In genomic region chr6:659716-660581, GRCh38 we compare ENCODE assay signal across 13 cellular contexts. TPM values are rescaled to one million over a fixed set of nuclear protein-coding genes. Genes with fewer than 3 reads are reported as not detected.
DNase-seq lines count a peak whose midpoint lies in the region; FAIRE-seq and TF ChIP-seq lines count a peak whose summit lies in the region.
"Had no signal": no experiment of that assay in that cellular context is flagged by ENCODE, and none has a peak within 500 bp of the region (broad histone marks: within the 10 kb centered on the region; RNA-seq: fewer than 3 reads in every experiment).

No MANE protein-coding gene starts in this region.

- no peaks in the 10 kb centered on the region for H3K36me3 ChIP-seq in astrocyte (ENCODE audit: insufficient read depth, low read length)
- peaks cover 12% of the 10 kb centered on the region for H3K36me3 ChIP-seq in left ventricle myocardium inferior
- H3K36me3 ChIP-seq in MG63 = no peaks in the 10 kb centered on the region
- H3K36me3 ChIP-seq: cardiac muscle cell had no signal

- H3K27ac ChIP-seq in astrocyte (ENCODE audit: low read depth, low read length) = no peak overlapping the region
- no peak overlapping the region for H3K27ac ChIP-seq in left ventricle myocardium inferior (replicated peaks)
- H3K27ac ChIP-seq: cardiac muscle cell, esophagus squamous epithelium, neutrophil had no signal

- intact Hi-C loops in left ventricle myocardium inferior (cut with micrococcal nuclease) = no loop called here

- H3K36me3 Mint-ChIP-seq in T-helper 2 cell treated with Interferon-gamma antibody and Interleukin-4, amounts not matched to agents 5 μg/mL and 100 μg/mL, for 36 hours (ENCODE audit: low read depth) = peaks cover 18% of the 10 kb centered on the region
- H3K36me3 Mint-ChIP-seq in astrocyte (ENCODE audit: low read depth, unreplicated experiment) = peaks cover 3% of the 10 kb centered on the region
- H3K36me3 Mint-ChIP-seq in progenitor cell of endocrine pancreas (ENCODE audit: insufficient read depth) = peaks cover 12% of the 10 kb centered on the region

- H3K4me2 ChIP-seq in astrocyte (ENCODE audit: low read length) = no peak overlapping the region

- no peak for TF ChIP-seq CTCF in astrocyte (IDR thresholded peaks at IDR 0.05; ENCODE audit: insufficient read depth, low read depth, low read length)
- no peak for TF ChIP-seq CTCF in progenitor cell of endocrine pancreas (IDR thresholded peaks at IDR 0.05; ENCODE audit: unreplicated experiment)
- no peak for TF ChIP-seq CTCF in left ventricle myocardium inferior (IDR thresholded peaks at IDR 0.05; ENCODE audit: borderline replicate concordance)

- no peaks in the 10 kb centered on the region for H3K9me3 ChIP-seq in astrocyte (ENCODE audit: insufficient read depth, low read depth, low read length)
- H3K9me3 ChIP-seq in left ventricle myocardium inferior (replicated peaks) = peaks cover 17% of the 10 kb centered on the region
- no peaks in the 10 kb centered on the region for H3K9me3 ChIP-seq in MG63
- H3K9me3 ChIP-seq: esophagus squamous epithelium, neutrophil had no signal

- H3K27me3 ChIP-seq in astrocyte (ENCODE audit: insufficient read depth, low read length) (no peaks in the 10 kb centered on the region), left ventricle myocardium inferior (ENCODE audit: low read depth) (no peaks in the 10 kb centered on the region), MG63 (no peaks in the 10 kb centered on the region)
- H3K27me3 ChIP-seq: cardiac muscle cell, esophagus squamous epithelium, neutrophil had no signal

- no peak for TF ChIP-seq RAD21 in Ishikawa (IDR thresholded peaks at IDR 0.05; ENCODE audit: low read depth)

- no peak for TF ChIP-seq EP300 in Ishikawa (IDR thresholded peaks at IDR 0.05; ENCODE audit: borderline replicate concordance)

- H3K4me1 ChIP-seq in astrocyte (ENCODE audit: insufficient read depth, low read length) = peaks cover 10% of the 10 kb centered on the region
- peaks cover 52% of the 10 kb centered on the region for H3K4me1 ChIP-seq in left ventricle myocardium inferior

- no peak overlapping the region for H2AFZ ChIP-seq in astrocyte (ENCODE audit: low read depth, low read length)

- H3K9me3 Mint-ChIP-seq in T-helper 2 cell treated with Interferon-gamma antibody and Interleukin-4, amounts not matched to agents 5 μg/mL and 100 μg/mL, for 36 hours = peaks cover 4% of the 10 kb centered on the region
- peaks cover 7% of the 10 kb centered on the region for H3K9me3 Mint-ChIP-seq in astrocyte (ENCODE audit: unreplicated experiment)
- peaks cover 19% of the 10 kb centered on the region for H3K9me3 Mint-ChIP-seq in progenitor cell of endocrine pancreas (ENCODE audit: low read depth)

- H3K4me3 ChIP-seq in astrocyte (ENCODE audit: insufficient read depth, low read depth, low read length) = no peak overlapping the region
- no peak overlapping the region for H3K4me3 ChIP-seq in left ventricle myocardium inferior
- H3K4me3 ChIP-seq in MG63 = no peak overlapping the region
- H3K4me3 ChIP-seq: cardiac muscle cell, esophagus squamous epithelium had no signal

- H3K9ac ChIP-seq in astrocyte (ENCODE audit: low read length) = peak overlapping the region; percentile 39

- H3K4me1 Mint-ChIP-seq in T-helper 2 cell treated with Interferon-gamma antibody and Interleukin-4, amounts not matched to agents 5 μg/mL and 100 μg/mL, for 36 hours (ENCODE audit: low read depth) = peaks cover 41% of the 10 kb centered on the region
- H3K4me1 Mint-ChIP-seq in astrocyte (ENCODE audit: low read depth, unreplicated experiment) (peaks cover 50% of the 10 kb centered on the region), progenitor cell of endocrine pancreas (ENCODE audit: low read depth) (no peaks in the 10 kb centered on the region)

- H3K27ac Mint-ChIP-seq in T-helper 2 cell treated with Interferon-gamma antibody and Interleukin-4, amounts not matched to agents 5 μg/mL and 100 μg/mL, for 36 hours = peak overlapping the region; percentile 4
- H3K27ac Mint-ChIP-seq in astrocyte (ENCODE audit: unreplicated experiment) = peak overlapping the region; percentile 73
- H3K27ac Mint-ChIP-seq in progenitor cell of endocrine pancreas = peak overlapping the region; percentile 86

- peaks cover 16% of the 10 kb centered on the region for H4K20me1 ChIP-seq in astrocyte (ENCODE audit: insufficient read depth, low read length)

- FAIRE-seq in astrocyte (lab: Jason Lieb, UNC) = no peak
- FAIRE-seq: kidney had no signal

- H3K4me3 Mint-ChIP-seq in T-helper 2 cell treated with Interferon-gamma antibody and Interleukin-4, amounts not matched to agents 5 μg/mL and 100 μg/mL, for 36 hours = peak overlapping the region; percentile 32
- H3K4me3 Mint-ChIP-seq in astrocyte (ENCODE audit: unreplicated experiment) (peak overlapping the region; percentile 61), progenitor cell of endocrine pancreas (ENCODE audit: low read depth) (no peak overlapping the region)

- peaks cover 70% of the 10 kb centered on the region for H3K79me2 ChIP-seq in astrocyte (ENCODE audit: insufficient read depth, low read length)

- no peaks in the 10 kb centered on the region for H3K27me3 Mint-ChIP-seq in T-helper 2 cell treated with Interferon-gamma antibody and Interleukin-4, amounts not matched to agents 5 μg/mL and 100 μg/mL, for 36 hours (ENCODE audit: low read depth)
- H3K27me3 Mint-ChIP-seq in astrocyte (ENCODE audit: low read depth, unreplicated experiment) = no peaks in the 10 kb centered on the region
- no peaks in the 10 kb centered on the region for H3K27me3 Mint-ChIP-seq in progenitor cell of endocrine pancreas

- DNase-seq in T-helper 2 cell treated with Interferon-gamma antibody and Interleukin-4, amounts not matched to agents 5 μg/mL and 100 μg/mL, for 36 hours (ENCODE audit: low spot score) = no peak
- DNase-seq in T-helper 2 cell (no peak), astrocyte (ENCODE audit: low read depth) (no peak), progenitor cell of endocrine pancreas (ENCODE audit: low spot score, unreplicated experiment) (no peak), mucosa of gallbladder (ENCODE audit: low spot score) (no peak), left ventricle myocardium inferior (no peak), MG63 (no peak)
- DNase-seq: esophagus squamous epithelium, Kasumi-1, kidney had no signal

TF ChIP-seq in Ishikawa, 13 proteins besides CTCF, POLR2A, EP300 and RAD21:
- TF ChIP-seq CEBPB (IDR thresholded peaks at IDR 0.05) (no peak), CREB1 (IDR thresholded peaks at IDR 0.05; ENCODE audit: low read depth) (no peak), NFIC (IDR thresholded peaks at IDR 0.05) (peak; percentile 17; the same call in 1 of the 2 replicates), TEAD4 (IDR thresholded peaks at IDR 0.05) (no peak), MAX (IDR thresholded peaks at IDR 0.05) (no peak), TCF12 (IDR thresholded peaks at IDR 0.05; ENCODE audit: low read depth) (no peak), REST (IDR thresholded peaks at IDR 0.05; ENCODE audit: low read depth) (no peak), USF1 (IDR thresholded peaks at IDR 0.05) (no peak)

RNA-seq across cellular contexts. Expression of gene HUS1B, which starts 3.0 kb away (rescaled TPM):
- 1.3 and 1.6 TPM in 2 replicates for total RNA-seq in astrocyte
- total RNA-seq in progenitor cell of endocrine pancreas = 0.67 and 1.3 TPM in 2 replicates
- total RNA-seq in mucosa of gallbladder = 0.46 TPM
- total RNA-seq in left ventricle myocardium inferior = not detected
- total RNA-seq in MG63 (2014; rRNA removed; shearing (Covaris generic); ENCODE audit: low replicate concordance) = 0.22 TPM in 1 of 2 replicates, not detected in the other

RNA-seq across cellular contexts. Expression of gene EXOC2, which starts 33.0 kb away (rescaled TPM):
- 44.4 and 49.7 TPM in 2 replicates for total RNA-seq in astrocyte
- total RNA-seq in progenitor cell of endocrine pancreas = 24.4 and 24.8 TPM in 2 replicates
- total RNA-seq in mucosa of gallbladder = 20.7 TPM
- total RNA-seq in left ventricle myocardium inferior = 15.6 TPM
- total RNA-seq in MG63 (2014; rRNA removed; shearing (Covaris generic); ENCODE audit: low replicate concordance) = 16.9 and 19.7 TPM in 2 replicates

Comparison
In these comparisons a context has a peak if more than half of its experiments do, and no peak if none do; other contexts are left out.
1. H3K27ac Mint-ChIP-seq: peak in every context shown above with its lines; median percentile 86 in progenitor cell of endocrine pancreas; 73 in astrocyte; 4 in T-helper 2 cell treated with Interferon-gamma antibody and Interleukin-4, amounts not matched to agents 5 μg/mL and 100 μg/mL, for 36 hours.